ENCODE assay signal across 26 cellular contexts in genomic region chr1:39717809-39718208, GRCh38. TPM values are rescaled to one million over a fixed set of nuclear protein-coding genes. Genes with fewer than 3 reads are reported as not detected.
"Had no signal": no experiment of that assay in that cellular context is flagged by ENCODE, and none has a peak within 500 bp of the region (broad histone marks: within the 10 kb centered on the region; RNA-seq: fewer than 3 reads in every experiment).

No MANE protein-coding gene starts in this region.

- FAIRE-seq: colon, frontal cortex, pancreas had no signal

- H3K9me3 ChIP-seq: esophagus muscularis mucosa, neutrophil, pancreas, psoas muscle, right atrium auricular region, thyroid gland had no signal

- H3K4me3 ChIP-seq: esophagus muscularis mucosa, pancreas, psoas muscle, right atrium auricular region, thyroid gland had no signal

- H3K4me1 ChIP-seq: psoas muscle, right atrium auricular region, thyroid gland had no signal

- H3K27me3 ChIP-seq: pancreas, right atrium auricular region, thyroid gland had no signal

- ATAC-seq: activated naive CD4-positive, alpha-beta T cell treated with anti-CD3 and anti-CD28 coated beads, Interleukin-2, amount 50 U/mL, for 72 hours; effector memory CD8-positive, alpha-beta T cell; natural killer cell; pancreas; psoas muscle; stimulated activated naive CD8-positive, alpha-beta T cell treated with anti-CD3 and anti-CD28 coated beads, Interleukin-15, Interleukin-2, amounts not matched to agents 100 U/mL and 50 U/mL, for 24 hours had no signal

- H3K27ac ChIP-seq: esophagus muscularis mucosa, neutrophil, pancreas, psoas muscle, right atrium auricular region, thyroid gland had no signal

- H3K36me3 ChIP-seq: esophagus muscularis mucosa, neutrophil, pancreas, right atrium auricular region, thyroid gland had no signal

- DNase-seq: activated B cell treated with CpG ODN at 0.5 μM for 24 hours; activated CD4-positive, alpha-beta memory T cell treated with anti-CD3 and anti-CD28 coated beads for 36 hours; activated CD4-positive, alpha-beta T cell treated with anti-CD3 and anti-CD28 coated beads for 4 hours; activated gamma-delta T cell treated with Interleukin-2 at 50 U/mL for 16 hours; activated T-cell treated with anti-CD3 and anti-CD28 coated beads, Interleukin-2, amount 50 U/mL, for 1 hour; aorta; caudate nucleus; effector memory CD8-positive, alpha-beta T cell; hippocampal formation; midbrain; natural killer cell; pancreas; psoas muscle; stimulated activated CD4-positive, alpha-beta T cell treated with anti-CD3 and anti-CD28 coated beads, Interleukin-4, amount 100 ng/mL, for 24 hours; stimulated activated naive CD8-positive, alpha-beta T cell treated with anti-CD3 and anti-CD28 coated beads, Interleukin-15, Interleukin-2, amounts not matched to agents 100 U/mL and 50 U/mL, for 24 hours; substantia nigra; T1000; thyroid gland had no signal

RNA-seq across cellular contexts. Expression of gene HPCAL4, which starts 26.6 kb away (rescaled TPM):
- total RNA-seq: activated B cell treated with CpG ODN at 0.5 μM for 24 hours, aorta, dermis microvascular lymphatic vessel endothelial cell, liver had no signal
- polyA plus RNA-seq: aorta, liver had no signal

RNA-seq across cellular contexts. Expression of gene NT5C1A, which starts 45.9 kb away (rescaled TPM):
- total RNA-seq: activated B cell treated with CpG ODN at 0.5 μM for 24 hours; activated CD4-positive, alpha-beta memory T cell treated with anti-CD3 and anti-CD28 coated beads for 36 hours; dermis microvascular lymphatic vessel endothelial cell; natural killer cell had no signal
